2 cellular contexts compared by ENCODE assay signal in genomic region chr1:11058595-11059165, GRCh38.
TF ChIP-seq lines count a peak whose summit lies in the region.

No MANE protein-coding gene starts in this region.

TF ChIP-seq in A549, 52 proteins besides CTCF, POLR2A, EP300 and RAD21 (continued from another document):
- TF ChIP-seq, protein P1, sequence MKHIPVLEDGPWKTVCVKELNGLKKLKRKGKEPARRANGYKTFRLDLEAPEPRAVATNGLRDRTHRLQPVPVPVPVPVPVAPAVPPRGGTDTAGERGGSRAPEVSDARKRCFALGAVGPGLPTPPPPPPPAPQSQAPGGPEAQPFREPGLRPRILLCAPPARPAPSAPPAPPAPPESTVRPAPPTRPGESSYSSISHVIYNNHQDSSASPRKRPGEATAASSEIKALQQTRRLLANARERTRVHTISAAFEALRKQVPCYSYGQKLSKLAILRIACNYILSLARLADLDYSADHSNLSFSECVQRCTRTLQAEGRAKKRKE (CRISPR knock-in tag; IDR thresholded peaks at IDR 0.05; ENCODE audit: low read depth): no peak
- TF ChIP-seq, protein P2, sequence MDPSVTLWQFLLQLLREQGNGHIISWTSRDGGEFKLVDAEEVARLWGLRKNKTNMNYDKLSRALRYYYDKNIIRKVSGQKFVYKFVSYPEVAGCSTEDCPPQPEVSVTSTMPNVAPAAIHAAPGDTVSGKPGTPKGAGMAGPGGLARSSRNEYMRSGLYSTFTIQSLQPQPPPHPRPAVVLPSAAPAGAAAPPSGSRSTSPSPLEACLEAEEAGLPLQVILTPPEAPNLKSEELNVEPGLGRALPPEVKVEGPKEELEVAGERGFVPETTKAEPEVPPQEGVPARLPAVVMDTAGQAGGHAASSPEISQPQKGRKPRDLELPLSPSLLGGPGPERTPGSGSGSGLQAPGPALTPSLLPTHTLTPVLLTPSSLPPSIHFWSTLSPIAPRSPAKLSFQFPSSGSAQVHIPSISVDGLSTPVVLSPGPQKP (IDR thresholded peaks at IDR 0.05; ENCODE audit: low read depth, low read length): no peak
- TF ChIP-seq KDM5A (IDR thresholded peaks at IDR 0.05) (no peak), REST (IDR thresholded peaks at IDR 0.05) (no peak), HOXB5 (CRISPR knock-in tag; IDR thresholded peaks at IDR 0.05) (no peak), HOXB13 (CRISPR knock-in tag; IDR thresholded peaks at IDR 0.05; ENCODE audit: low read depth) (no peak), FOSL2 (IDR thresholded peaks at IDR 0.05) (no peak), FOSL2 (CRISPR knock-in tag; IDR thresholded peaks at IDR 0.05) (no peak), TFCP2L1 (CRISPR knock-in tag; IDR thresholded peaks at IDR 0.05) (no peak)
- TF ChIP-seq, protein P3, sequence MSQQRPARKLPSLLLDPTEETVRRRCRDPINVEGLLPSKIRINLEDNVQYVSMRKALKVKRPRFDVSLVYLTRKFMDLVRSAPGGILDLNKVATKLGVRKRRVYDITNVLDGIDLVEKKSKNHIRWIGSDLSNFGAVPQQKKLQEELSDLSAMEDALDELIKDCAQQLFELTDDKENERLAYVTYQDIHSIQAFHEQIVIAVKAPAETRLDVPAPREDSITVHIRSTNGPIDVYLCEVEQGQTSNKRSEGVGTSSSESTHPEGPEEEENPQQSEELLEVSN (IDR thresholded peaks at IDR 0.05; ENCODE audit: borderline replicate concordance, low read depth): no peak

TF ChIP-seq in HCT116, 20 proteins besides CTCF, POLR2A, EP300 and RAD21 (continued from another document):
- TF ChIP-seq ZFX (IDR thresholded peaks at IDR 0.05): no peak
- TF ChIP-seq, protein P4, sequence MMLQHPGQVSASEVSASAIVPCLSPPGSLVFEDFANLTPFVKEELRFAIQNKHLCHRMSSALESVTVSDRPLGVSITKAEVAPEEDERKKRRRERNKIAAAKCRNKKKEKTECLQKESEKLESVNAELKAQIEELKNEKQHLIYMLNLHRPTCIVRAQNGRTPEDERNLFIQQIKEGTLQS (IDR thresholded peaks at IDR 0.05): no peak
- no peak for TF ChIP-seq CEBPB (IDR thresholded peaks at IDR 0.05; ENCODE audit: low read depth)
